In genomic region chr2:202643012-202643858, GRCh38 we compare ENCODE assay signal across 10 cellular contexts. TPM values are rescaled to one million over a fixed set of nuclear protein-coding genes. Genes with fewer than 3 reads are reported as not detected.
A peak's percentile ranks its signal among the peaks of the same experiment; 100 is the strongest.
DNase-seq lines count a peak whose midpoint lies in the region; ATAC-seq and TF ChIP-seq lines count a peak whose summit lies in the region.
"Had no signal": no experiment of that assay in that cellular context is flagged by ENCODE, and none has a peak within 500 bp of the region (broad histone marks: within the 10 kb centered on the region; RNA-seq: fewer than 3 reads in every experiment).

No MANE protein-coding gene starts in this region.

- no peaks in the 10 kb centered on the region for H3K9me3 Mint-ChIP-seq in activated T-cell treated with anti-CD3 and anti-CD28 coated beads, Interleukin-2, amount 50 U/mL, for 4 hours
- no peaks in the 10 kb centered on the region for H3K9me3 Mint-ChIP-seq in stimulated activated naive CD8-positive, alpha-beta T cell treated with anti-CD3 and anti-CD28 coated beads, Interleukin-15, amount 100 ng/mL, for 72 hours

- no peak for DNase-seq in activated T-cell treated with anti-CD3 and anti-CD28 coated beads, Interleukin-2, amount 50 U/mL, for 4 hours
- DNase-seq in activated T-cell treated with anti-CD3 and anti-CD28 coated beads, Interleukin-2, amount 50 U/mL, for 48 hours: no peak
- DNase-seq in hepatocyte (ENCODE audit: low spot score) (no peak), NCI-H446 treated with DMSO at 0.1 percent for 48 hours (lab: John Stamatoyannopoulos, UW) (no peak), D341Med (ENCODE audit: low spot score) (no peak), NCI-H1417 (lab: John Stamatoyannopoulos, UW) (no peak)
- no peak for DNase-seq in stimulated activated naive CD8-positive, alpha-beta T cell treated with anti-CD3 and anti-CD28 coated beads, Interleukin-15, amount 100 ng/mL, for 72 hours
- DNase-seq: NCI-H524, ovary had no signal

- H3K27ac ChIP-seq in SU-DHL-6 (ENCODE audit: low read depth, low read length) (peak overlapping the region; percentile 26; the same call in 1 of the 2 replicates), hepatocyte (peak overlapping the region; percentile 78)
- H3K27ac ChIP-seq: ovary had no signal

- no peaks in the 10 kb centered on the region for H3K9me3 ChIP-seq in SU-DHL-6 (ENCODE audit: insufficient read depth, low read length)
- no peaks in the 10 kb centered on the region for H3K9me3 ChIP-seq in hepatocyte (ENCODE audit: low read depth)
- H3K9me3 ChIP-seq: ovary had no signal

- no peaks in the 10 kb centered on the region for H3K36me3 ChIP-seq in SU-DHL-6 (ENCODE audit: low read length)
- no peaks in the 10 kb centered on the region for H3K36me3 ChIP-seq in hepatocyte (replicated peaks; ENCODE audit: insufficient read depth, low read depth)
- H3K36me3 ChIP-seq: ovary had no signal

- H3K27me3 ChIP-seq in SU-DHL-6 (ENCODE audit: low read length): no peaks in the 10 kb centered on the region
- H3K27me3 ChIP-seq in hepatocyte: no peaks in the 10 kb centered on the region
- H3K27me3 ChIP-seq: ovary had no signal

- H3F3A ChIP-seq in SU-DHL-6 (ENCODE audit: insufficient read depth): no peaks in the 10 kb centered on the region

- no peaks in the 10 kb centered on the region for H4K20me1 ChIP-seq in SU-DHL-6 (ENCODE audit: low read depth, low read length)
- no peaks in the 10 kb centered on the region for H4K20me1 ChIP-seq in hepatocyte (ENCODE audit: insufficient read depth, poor library complexity, severe bottlenecking)

- no peak for TF ChIP-seq CTCF in SU-DHL-6 (IDR thresholded peaks at IDR 0.05; ENCODE audit: insufficient read depth, low read length, poor library complexity, severe bottlenecking)
- TF ChIP-seq CTCF in hepatocyte (IDR thresholded peaks at IDR 0.05; ENCODE audit: poor library complexity): no peak

- H3K27ac Mint-ChIP-seq in stimulated activated naive CD8-positive, alpha-beta T cell treated with anti-CD3 and anti-CD28 coated beads, Interleukin-15, amount 100 ng/mL, for 72 hours: peak overlapping the region; percentile 66 to 87

- H3K4me3 Mint-ChIP-seq in activated T-cell treated with anti-CD3 and anti-CD28 coated beads, Interleukin-2, amount 50 U/mL, for 4 hours: peak overlapping the region; percentile 58
- peak overlapping the region; percentile 81 to 84 for H3K4me3 Mint-ChIP-seq in stimulated activated naive CD8-positive, alpha-beta T cell treated with anti-CD3 and anti-CD28 coated beads, Interleukin-15, amount 100 ng/mL, for 72 hours

- H3K36me3 Mint-ChIP-seq in activated T-cell treated with anti-CD3 and anti-CD28 coated beads, Interleukin-2, amount 50 U/mL, for 4 hours (ENCODE audit: insufficient read depth): no peaks in the 10 kb centered on the region

- no peaks in the 10 kb centered on the region for H3K79me2 ChIP-seq in SU-DHL-6 (ENCODE audit: insufficient read depth, low read length)
- H3K79me2 ChIP-seq in hepatocyte: peaks cover 100% of the 10 kb centered on the region

- H3K4me2 ChIP-seq in SU-DHL-6 (ENCODE audit: low read depth, low read length, poor library complexity, severe bottlenecking): peak overlapping the region; percentile 41
- peak overlapping the region; percentile 52 for H3K4me2 ChIP-seq in hepatocyte

- no peak overlapping the region for H3K9ac ChIP-seq in SU-DHL-6 (ENCODE audit: low read length)

- peaks cover 62% of the 10 kb centered on the region for H3K4me1 Mint-ChIP-seq in activated T-cell treated with anti-CD3 and anti-CD28 coated beads, Interleukin-2, amount 50 U/mL, for 4 hours (ENCODE audit: low read depth)
- peaks cover 55% of the 10 kb centered on the region for H3K4me1 Mint-ChIP-seq in stimulated activated naive CD8-positive, alpha-beta T cell treated with anti-CD3 and anti-CD28 coated beads, Interleukin-15, amount 100 ng/mL, for 72 hours

- H3K27me3 Mint-ChIP-seq in activated T-cell treated with anti-CD3 and anti-CD28 coated beads, Interleukin-2, amount 50 U/mL, for 4 hours (ENCODE audit: low read depth): no peaks in the 10 kb centered on the region
- H3K27me3 Mint-ChIP-seq in stimulated activated naive CD8-positive, alpha-beta T cell treated with anti-CD3 and anti-CD28 coated beads, Interleukin-15, amount 100 ng/mL, for 72 hours: no peaks in the 10 kb centered on the region

- H2AFZ ChIP-seq in SU-DHL-6 (ENCODE audit: low read depth, low read length, severe bottlenecking) (peak overlapping the region; percentile 32), hepatocyte (peak overlapping the region; percentile 24)

- 77% methylated on average over 5 of the region's 5 CpGs for WGBS in hepatocyte (ENCODE audit: low lambda C conversion rate, missing lambda C conversion rate)

- peak; percentile 19 to 22 for ATAC-seq in activated T-cell treated with anti-CD3 and anti-CD28 coated beads, Interleukin-2, amount 50 U/mL, for 4 hours
- ATAC-seq in stimulated activated naive CD8-positive, alpha-beta T cell treated with anti-CD3 and anti-CD28 coated beads, Interleukin-15, amount 100 ng/mL, for 72 hours: peak; percentile 56

- H3K9me2 ChIP-seq in SU-DHL-6 (replicated peaks; ENCODE audit: insufficient read depth, low read length): no peaks in the 10 kb centered on the region
- no peaks in the 10 kb centered on the region for H3K9me2 ChIP-seq in hepatocyte (replicated peaks; ENCODE audit: insufficient read depth)

- H3K4me1 ChIP-seq in hepatocyte (ENCODE audit: insufficient read depth): peaks cover 15% of the 10 kb centered on the region

- H3K4me3 ChIP-seq in SU-DHL-6 (ENCODE audit: insufficient read depth, low read length, poor library complexity, severe bottlenecking): no peak overlapping the region
- no peak overlapping the region for H3K4me3 ChIP-seq in hepatocyte
- H3K4me3 ChIP-seq: ovary had no signal

RNA-seq across cellular contexts. Expression of gene FAM117B, which starts 8.5 kb away (rescaled TPM):
- total RNA-seq in activated T-cell treated with anti-CD3 and anti-CD28 coated beads, Interleukin-2, amount 50 U/mL, for 4 hours: 10 to 100 TPM in 2 of 3 donors, 1 to 10 TPM in 1; 9.2 to 12.0 (median 10.8) TPM
- total RNA-seq in hepatocyte: 10.9 and 13.8 TPM in 2 replicates
- polyA plus RNA-seq in hepatocyte: 8.2 and 9.0 TPM in 2 replicates
